In genomic region chr11:46352063-46352841, GRCh38 we compare ENCODE assay signal across 8 cellular contexts. TPM values are rescaled to one million over a fixed set of nuclear protein-coding genes. Genes with fewer than 3 reads are reported as not detected.
DNase-seq lines count a peak whose midpoint lies in the region; TF ChIP-seq lines count a peak whose summit lies in the region.

No MANE protein-coding gene starts in this region.

- no peaks in the 10 kb centered on the region for H3K36me3 ChIP-seq in ascending aorta
- H3K36me3 ChIP-seq in iPS-15b (ENCODE audit: control insufficient read depth, insufficient read depth, low read length), result peaks cover 8% of the 10 kb centered on the region

- H3K9ac ChIP-seq in iPS-15b (ENCODE audit: low read depth, low read length), result peak overlapping the region; percentile 28

- no peaks in the 10 kb centered on the region for H3K27me3 Mint-ChIP-seq in T-helper 2 cell treated with Interferon-gamma antibody and Interleukin-4, amounts not matched to agents 5 μg/mL and 100 μg/mL, for 36 hours (ENCODE audit: low read depth)

- H3K4me1 ChIP-seq in ascending aorta (peaks cover 9 to 10% of the 10 kb centered on the region in 2 donors), iPS-15b (ENCODE audit: control insufficient read depth, insufficient read depth, low read length) (peaks cover 22% of the 10 kb centered on the region)

- peak overlapping the region; percentile 75 for H3K27ac Mint-ChIP-seq in T-helper 2 cell treated with Interferon-gamma antibody and Interleukin-4, amounts not matched to agents 5 μg/mL and 100 μg/mL, for 36 hours

- H3K9me3 Mint-ChIP-seq in T-helper 2 cell treated with Interferon-gamma antibody and Interleukin-4, amounts not matched to agents 5 μg/mL and 100 μg/mL, for 36 hours, result no peaks in the 10 kb centered on the region

- TF ChIP-seq CTCF in ascending aorta (IDR thresholded peaks at IDR 0.05), result peak; percentile 48 to 75 (median 69)

- peak; percentile 31 for DNase-seq in NCI-H1694 treated with DMSO at 0.1 percent for 48 hours (lab: John Stamatoyannopoulos, UW)
- no peak for DNase-seq in NCI-H1694 (lab: John Stamatoyannopoulos, UW)
- peak; percentile 62 for DNase-seq in T-helper 2 cell treated with Interferon-gamma antibody and Interleukin-4, amounts not matched to agents 5 μg/mL and 100 μg/mL, for 36 hours (ENCODE audit: low spot score)
- no peak for DNase-seq in ascending aorta (ENCODE audit: low spot score in 2 of 2)
- DNase-seq in stimulated activated CD4-positive, alpha-beta T cell treated with anti-CD3 and anti-CD28 coated beads, Interleukin-2, amount 100 ng/mL, for 24 hours, result peak; percentile 76 to 77
- DNase-seq in putamen (ENCODE audit: low spot score), result no peak
- no peak for DNase-seq in DMS114 treated with DMSO at 0.1 percent for 48 hours (lab: John Stamatoyannopoulos, UW; ENCODE audit: unreplicated experiment)

- H3K36me3 Mint-ChIP-seq in T-helper 2 cell treated with Interferon-gamma antibody and Interleukin-4, amounts not matched to agents 5 μg/mL and 100 μg/mL, for 36 hours (ENCODE audit: low read depth), result peaks cover 38% of the 10 kb centered on the region

- intact Hi-C loops in ascending aorta (cut with DNase I), result no loop called here

- H3K9me3 ChIP-seq in ascending aorta (no peaks in the 10 kb centered on the region), iPS-15b (ENCODE audit: control insufficient read depth, insufficient read depth, low read length) (no peaks in the 10 kb centered on the region)

- H3K27me3 ChIP-seq in ascending aorta (no peaks in the 10 kb centered on the region), iPS-15b (ENCODE audit: control insufficient read depth, insufficient read depth, low read length) (no peaks in the 10 kb centered on the region)

- H3K4me3 ChIP-seq in ascending aorta (no peak overlapping the region), iPS-15b (ENCODE audit: low read depth, low read length) (peak overlapping the region; percentile 16)

- peaks cover 52% of the 10 kb centered on the region for H3K4me1 Mint-ChIP-seq in T-helper 2 cell treated with Interferon-gamma antibody and Interleukin-4, amounts not matched to agents 5 μg/mL and 100 μg/mL, for 36 hours (ENCODE audit: low read depth)

- peak overlapping the region; percentile 80 for H3K4me3 Mint-ChIP-seq in T-helper 2 cell treated with Interferon-gamma antibody and Interleukin-4, amounts not matched to agents 5 μg/mL and 100 μg/mL, for 36 hours

- peak overlapping the region in 1 of 2 donors; percentile 39 for H3K27ac ChIP-seq in ascending aorta

RNA-seq across cellular contexts. Expression of gene DGKZ, which starts 5.0 kb away (rescaled TPM):
- 123 TPM for total RNA-seq in ascending aorta

RNA-seq across cellular contexts. Expression of gene MDK, which starts 29.2 kb away (rescaled TPM):
- total RNA-seq in ascending aorta, result 93.3 TPM

RNA-seq across cellular contexts. Expression of gene CHRM4, which starts 39.3 kb away (rescaled TPM):
- total RNA-seq in ascending aorta, result not detected

Comparison
In these comparisons a context has a peak if more than half of its experiments do, and no peak if none do; other contexts are left out.
1. DNase-seq: peak in NCI-H1694 treated with DMSO at 0.1 percent for 48 hours (single experiment), T-helper 2 cell treated with Interferon-gamma antibody and Interleukin-4, amounts not matched to agents 5 μg/mL and 100 μg/mL, for 36 hours (single experiment) and stimulated activated CD4-positive, alpha-beta T cell treated with anti-CD3 and anti-CD28 coated beads, Interleukin-2, amount 100 ng/mL, for 24 hours (2 of 2); none in NCI-H1694 (single experiment), ascending aorta (0 of 2), putamen (single experiment) and DMS114 treated with DMSO at 0.1 percent for 48 hours (single experiment).